ENCODE assay signal across 1 cellular context in genomic region chr16:4538386-4539235, GRCh38.
A peak's percentile ranks its signal among the peaks of the same experiment; 100 is the strongest.
TF ChIP-seq lines count a peak whose summit lies in the region.

Gene CDIP1, minus strand, starts transcription at chr16:4538773. Its CDS starts 24,643 bp downstream, at chr16:4514130.

TF ChIP-seq in HEK293, 187 proteins besides CTCF, POLR2A, EP300 and RAD21 (continued from another document and continues in another):
- no peak for TF ChIP-seq ZNF214 (tag by site-specific recombination; IDR thresholded peaks at IDR 0.05; ENCODE audit: borderline replicate concordance)
- TF ChIP-seq ZNF266 (tag by site-specific recombination; IDR thresholded peaks at IDR 0.05; ENCODE audit: low read depth), result no peak
- TF ChIP-seq ZNF10 (tag by site-specific recombination; IDR thresholded peaks at IDR 0.05), result no peak
- TF ChIP-seq ZNF175 (tag by site-specific recombination; IDR thresholded peaks at IDR 0.05), result no peak
- no peak for TF ChIP-seq ZNF544 (tag by site-specific recombination; IDR thresholded peaks at IDR 0.05)
- TF ChIP-seq BCL11A (tag by site-specific recombination; IDR thresholded peaks at IDR 0.05; ENCODE audit: low read depth), result no peak
- TF ChIP-seq ZBTB6 (tag by site-specific recombination; IDR thresholded peaks at IDR 0.05), result peak; percentile 94
- peak; percentile 98 for TF ChIP-seq KLF16 (tag by site-specific recombination; IDR thresholded peaks at IDR 0.05)
- TF ChIP-seq ZIC2 (tag by site-specific recombination; IDR thresholded peaks at IDR 0.05), result peak; percentile 91
- no peak for TF ChIP-seq ZNF223 (tag by site-specific recombination; IDR thresholded peaks at IDR 0.05)
- TF ChIP-seq TRIM28 (IDR thresholded peaks at IDR 0.05; ENCODE audit: borderline replicate concordance, low read length), result peak; percentile 83
- TF ChIP-seq ZNF560 (tag by site-specific recombination; IDR thresholded peaks at IDR 0.05; ENCODE audit: borderline replicate concordance), result no peak
- 0 out of 2 replicates have a peak, but pooled peaks have one; percentile 47 for TF ChIP-seq GFI1B (tag by site-specific recombination; IDR thresholded peaks at IDR 0.05)
- TF ChIP-seq MEIS1 (CRISPR knock-in tag; IDR thresholded peaks at IDR 0.05; ENCODE audit: borderline replicate concordance), result no peak
- TF ChIP-seq BCL11B (tag by site-specific recombination; IDR thresholded peaks at IDR 0.05; ENCODE audit: low read depth), result peak; percentile 90
- TF ChIP-seq HOXC10 (CRISPR knock-in tag; IDR thresholded peaks at IDR 0.05), result no peak
- TF ChIP-seq ZNF433 (tag by site-specific recombination; IDR thresholded peaks at IDR 0.05; ENCODE audit: low read depth), result no peak
- no peak for TF ChIP-seq ZNF555 (tag by site-specific recombination; conservative IDR thresholded peaks at IDR 0.05)
- no peak for TF ChIP-seq ZNF112 (tag by site-specific recombination; IDR thresholded peaks at IDR 0.05)
- peak; percentile 93 for TF ChIP-seq ZNF76 (tag by site-specific recombination; IDR thresholded peaks at IDR 0.05; ENCODE audit: borderline replicate concordance, low read depth)
- TF ChIP-seq ZSCAN4 (tag by site-specific recombination; IDR thresholded peaks at IDR 0.05), result peak; percentile 18; the same call in 1 of the 2 replicates
- TF ChIP-seq ZNF529 (tag by site-specific recombination; IDR thresholded peaks at IDR 0.05; ENCODE audit: insufficient replicate concordance), result no peak
- no peak for TF ChIP-seq SALL2 (tag by site-specific recombination; IDR thresholded peaks at IDR 0.05; ENCODE audit: borderline replicate concordance)
- TF ChIP-seq GLIS2 (tag by site-specific recombination; IDR thresholded peaks at IDR 0.05), result peak; percentile 76
- TF ChIP-seq YY1 (tag by site-specific recombination; IDR thresholded peaks at IDR 0.05), result peak; percentile 79
- peak; percentile 100 for TF ChIP-seq KLF9 (tag by site-specific recombination; IDR thresholded peaks at IDR 0.05; ENCODE audit: low read depth)
- TF ChIP-seq ZNF2 (tag by site-specific recombination; IDR thresholded peaks at IDR 0.05), result peak; percentile 87
- TF ChIP-seq ZNF302 (tag by site-specific recombination; IDR thresholded peaks at IDR 0.05; ENCODE audit: low read depth), result peak; percentile 82; the same call in 1 of the 2 replicates
- peak; percentile 99 for TF ChIP-seq ZNF629 (tag by site-specific recombination; IDR thresholded peaks at IDR 0.05)
- TF ChIP-seq, protein P1, sequence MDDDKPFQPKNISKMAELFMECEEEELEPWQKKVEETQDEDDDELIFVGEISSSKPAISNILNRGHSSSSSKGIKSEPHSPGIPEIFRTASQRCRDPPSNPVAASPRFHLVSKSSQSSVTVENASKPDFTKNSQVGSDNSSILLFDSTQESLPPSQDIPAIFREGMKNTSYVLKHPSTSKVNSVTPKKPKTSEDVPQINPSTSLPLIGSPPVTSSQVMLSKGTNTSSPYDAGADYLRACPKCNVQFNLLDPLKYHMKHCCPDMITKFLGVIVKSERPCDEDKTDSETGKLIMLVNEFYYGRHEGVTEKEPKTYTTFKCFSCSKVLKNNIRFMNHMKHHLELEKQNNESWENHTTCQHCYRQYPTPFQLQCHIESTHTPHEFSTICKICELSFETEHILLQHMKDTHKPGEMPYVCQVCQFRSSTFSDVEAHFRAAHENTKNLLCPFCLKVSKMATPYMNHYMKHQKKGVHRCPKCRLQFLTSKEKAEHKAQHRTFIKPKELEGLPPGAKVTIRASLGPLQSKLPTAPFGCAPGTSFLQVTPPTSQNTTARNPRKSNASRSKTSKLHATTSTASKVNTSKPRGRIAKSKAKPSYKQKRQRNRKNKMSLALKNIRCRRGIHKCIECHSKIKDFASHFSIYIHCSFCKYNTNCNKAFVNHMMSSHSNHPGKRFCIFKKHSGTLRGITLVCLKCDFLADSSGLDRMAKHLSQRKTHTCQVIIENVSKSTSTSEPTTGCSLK (tag by site-specific recombination; IDR thresholded peaks at IDR 0.05), result no peak
- TF ChIP-seq, protein P2, sequence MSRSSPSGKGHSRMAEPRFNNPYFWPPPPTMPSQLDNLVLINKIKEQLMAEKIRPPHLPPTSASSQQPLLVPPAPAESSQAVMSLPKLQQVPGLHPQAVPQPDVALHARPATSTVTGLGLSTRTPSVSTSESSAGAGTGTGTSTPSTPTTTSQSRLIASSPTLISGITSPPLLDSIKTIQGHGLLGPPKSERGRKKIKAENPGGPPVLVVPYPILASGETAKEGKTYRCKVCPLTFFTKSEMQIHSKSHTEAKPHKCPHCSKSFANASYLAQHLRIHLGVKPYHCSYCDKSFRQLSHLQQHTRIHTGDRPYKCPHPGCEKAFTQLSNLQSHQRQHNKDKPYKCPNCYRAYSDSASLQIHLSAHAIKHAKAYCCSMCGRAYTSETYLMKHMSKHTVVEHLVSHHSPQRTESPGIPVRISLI (tag by site-specific recombination; IDR thresholded peaks at IDR 0.05), result no peak
- no peak for TF ChIP-seq ZFP3 (tag by site-specific recombination; IDR thresholded peaks at IDR 0.05; ENCODE audit: low read depth)
- TF ChIP-seq GLI2 (tag by site-specific recombination; IDR thresholded peaks at IDR 0.05; ENCODE audit: borderline replicate concordance, low read depth), result no peak
- TF ChIP-seq ZNF114 (tag by site-specific recombination; IDR thresholded peaks at IDR 0.05), result no peak
- no peak for TF ChIP-seq ZNF830 (tag by site-specific recombination; IDR thresholded peaks at IDR 0.05; ENCODE audit: low read depth)
- TF ChIP-seq ZNF133 (tag by site-specific recombination; IDR thresholded peaks at IDR 0.05), result no peak; the same call in 1 of the 2 replicates
- no peak for TF ChIP-seq ZNF132 (tag by site-specific recombination; IDR thresholded peaks at IDR 0.05; ENCODE audit: borderline replicate concordance)
- TF ChIP-seq WT1 (tag by site-specific recombination; IDR thresholded peaks at IDR 0.05), result no peak
- TF ChIP-seq ZNF311 (tag by site-specific recombination; IDR thresholded peaks at IDR 0.05; ENCODE audit: borderline replicate concordance), result no peak
- TF ChIP-seq, protein P3, sequence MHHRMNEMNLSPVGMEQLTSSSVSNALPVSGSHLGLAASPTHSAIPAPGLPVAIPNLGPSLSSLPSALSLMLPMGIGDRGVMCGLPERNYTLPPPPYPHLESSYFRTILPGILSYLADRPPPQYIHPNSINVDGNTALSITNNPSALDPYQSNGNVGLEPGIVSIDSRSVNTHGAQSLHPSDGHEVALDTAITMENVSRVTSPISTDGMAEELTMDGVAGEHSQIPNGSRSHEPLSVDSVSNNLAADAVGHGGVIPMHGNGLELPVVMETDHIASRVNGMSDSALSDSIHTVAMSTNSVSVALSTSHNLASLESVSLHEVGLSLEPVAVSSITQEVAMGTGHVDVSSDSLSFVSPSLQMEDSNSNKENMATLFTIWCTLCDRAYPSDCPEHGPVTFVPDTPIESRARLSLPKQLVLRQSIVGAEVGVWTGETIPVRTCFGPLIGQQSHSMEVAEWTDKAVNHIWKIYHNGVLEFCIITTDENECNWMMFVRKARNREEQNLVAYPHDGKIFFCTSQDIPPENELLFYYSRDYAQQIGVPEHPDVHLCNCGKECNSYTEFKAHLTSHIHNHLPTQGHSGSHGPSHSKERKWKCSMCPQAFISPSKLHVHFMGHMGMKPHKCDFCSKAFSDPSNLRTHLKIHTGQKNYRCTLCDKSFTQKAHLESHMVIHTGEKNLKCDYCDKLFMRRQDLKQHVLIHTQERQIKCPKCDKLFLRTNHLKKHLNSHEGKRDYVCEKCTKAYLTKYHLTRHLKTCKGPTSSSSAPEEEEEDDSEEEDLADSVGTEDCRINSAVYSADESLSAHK (tag by site-specific recombination; IDR thresholded peaks at IDR 0.05), result peak; percentile 85
- TF ChIP-seq ZSCAN30 (tag by site-specific recombination; IDR thresholded peaks at IDR 0.05), result peak; percentile 95
- TF ChIP-seq ZNF221 (tag by site-specific recombination; IDR thresholded peaks at IDR 0.05; ENCODE audit: borderline replicate concordance), result peak; percentile 9; the same call in 1 of the 2 replicates
- TF ChIP-seq ZNF639 (tag by site-specific recombination; IDR thresholded peaks at IDR 0.05), result peak; percentile 82; the same call in 1 of the 2 replicates
- TF ChIP-seq ZNF514 (tag by site-specific recombination; IDR thresholded peaks at IDR 0.05), result no peak
- TF ChIP-seq ZNF350 (tag by site-specific recombination; IDR thresholded peaks at IDR 0.05), result no peak
- peak; percentile 75 for TF ChIP-seq ZSCAN18 (tag by site-specific recombination; IDR thresholded peaks at IDR 0.05)
- peak; percentile 45; the same call in 1 of the 2 replicates for TF ChIP-seq ZNF239 (tag by site-specific recombination; IDR thresholded peaks at IDR 0.05)
- no peak; the same call in 1 of the 2 replicates for TF ChIP-seq ZBTB11 (tag by site-specific recombination; conservative IDR thresholded peaks at IDR 0.05; ENCODE audit: low read depth)
- 0 out of 2 replicates have a peak, but pooled peaks have one; percentile 35 for TF ChIP-seq RBAK (tag by site-specific recombination; IDR thresholded peaks at IDR 0.05)
- peak; percentile 95 for TF ChIP-seq ZFHX2 (tag by site-specific recombination; conservative IDR thresholded peaks at IDR 0.05)
- peak; percentile 10; the same call in 1 of the 2 replicates for TF ChIP-seq ZNF530 (tag by site-specific recombination; IDR thresholded peaks at IDR 0.05; ENCODE audit: low read depth)
- TF ChIP-seq AEBP2 (tag by site-specific recombination; IDR thresholded peaks at IDR 0.05; ENCODE audit: borderline replicate concordance), result no peak
